Comparison of ENCODE assay signal across 1 cellular context in the genomic region with DNA sequence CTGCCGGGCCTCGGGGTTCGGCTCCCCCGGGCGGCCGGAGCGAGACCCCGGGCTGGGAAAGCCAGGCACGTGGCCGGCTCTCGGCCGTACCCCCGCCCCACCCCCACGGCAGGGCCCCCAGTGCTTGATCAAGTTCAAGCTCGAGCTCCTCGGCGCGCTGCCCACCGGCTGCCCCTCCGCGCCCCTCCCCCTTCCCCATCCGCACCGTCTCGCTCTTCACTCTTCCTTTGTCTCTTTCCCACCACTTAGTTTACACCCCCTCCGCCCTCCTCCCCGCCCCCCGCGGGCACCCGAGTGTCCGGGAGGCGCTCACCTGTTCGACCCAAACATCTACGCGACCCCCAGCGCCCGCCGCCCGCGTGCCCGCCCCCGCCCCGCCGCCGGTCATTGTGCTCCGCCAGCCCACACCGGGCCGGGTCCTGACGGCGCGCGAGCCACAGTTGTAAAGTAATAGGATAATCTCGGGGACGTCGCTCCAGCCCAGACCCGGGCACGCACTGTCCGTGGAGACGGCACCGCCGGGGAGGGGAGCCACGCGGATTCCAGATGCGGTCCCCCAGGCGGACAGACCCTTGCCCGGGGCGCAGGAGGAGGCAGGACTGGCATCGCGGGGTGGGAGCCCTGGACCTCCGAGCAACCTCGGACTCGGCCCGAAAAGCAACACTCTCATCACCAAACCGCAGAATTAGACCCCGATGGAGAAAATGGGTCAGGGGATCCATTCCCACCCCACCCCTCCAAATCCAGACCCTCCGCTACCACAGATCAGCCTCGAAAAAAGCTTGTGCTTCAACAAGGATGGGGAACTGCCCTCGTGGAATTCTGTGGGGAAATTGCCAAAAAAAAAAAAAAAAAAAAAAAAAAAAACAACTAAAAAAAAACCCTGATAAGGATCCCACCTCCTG.
A peak's percentile ranks its signal among the peaks of the same experiment; 100 is the strongest.
TF ChIP-seq lines count a peak whose summit lies in the region.

No MANE protein-coding gene starts in this region.

TF ChIP-seq in HepG2, 621 proteins besides CTCF, POLR2A, EP300 and RAD21 (continued from another document and continues in another):
- TF ChIP-seq, protein P1, sequence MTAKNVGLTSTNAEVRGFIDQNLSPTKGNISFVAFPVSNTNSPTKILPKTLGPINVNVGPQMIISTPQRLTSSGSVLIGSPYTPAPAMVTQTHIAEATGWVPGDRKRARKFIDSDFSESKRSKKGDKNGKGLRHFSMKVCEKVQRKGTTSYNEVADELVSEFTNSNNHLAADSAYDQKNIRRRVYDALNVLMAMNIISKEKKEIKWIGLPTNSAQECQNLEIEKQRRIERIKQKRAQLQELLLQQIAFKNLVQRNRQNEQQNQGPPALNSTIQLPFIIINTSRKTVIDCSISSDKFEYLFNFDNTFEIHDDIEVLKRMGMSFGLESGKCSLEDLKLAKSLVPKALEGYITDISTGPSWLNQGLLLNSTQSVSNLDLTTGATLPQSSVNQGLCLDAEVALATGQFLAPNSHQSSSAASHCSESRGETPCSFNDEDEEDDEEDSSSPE (CRISPR knock-in tag; IDR thresholded peaks at IDR 0.05): peak; percentile 16; the same call in 1 of the 2 replicates
- no peak for TF ChIP-seq ZFP62 (CRISPR knock-in tag; IDR thresholded peaks at IDR 0.05)
- TF ChIP-seq ATF7-NPFF (CRISPR knock-in tag; IDR thresholded peaks at IDR 0.05; ENCODE audit: low read depth): no peak
- TF ChIP-seq, protein P2, sequence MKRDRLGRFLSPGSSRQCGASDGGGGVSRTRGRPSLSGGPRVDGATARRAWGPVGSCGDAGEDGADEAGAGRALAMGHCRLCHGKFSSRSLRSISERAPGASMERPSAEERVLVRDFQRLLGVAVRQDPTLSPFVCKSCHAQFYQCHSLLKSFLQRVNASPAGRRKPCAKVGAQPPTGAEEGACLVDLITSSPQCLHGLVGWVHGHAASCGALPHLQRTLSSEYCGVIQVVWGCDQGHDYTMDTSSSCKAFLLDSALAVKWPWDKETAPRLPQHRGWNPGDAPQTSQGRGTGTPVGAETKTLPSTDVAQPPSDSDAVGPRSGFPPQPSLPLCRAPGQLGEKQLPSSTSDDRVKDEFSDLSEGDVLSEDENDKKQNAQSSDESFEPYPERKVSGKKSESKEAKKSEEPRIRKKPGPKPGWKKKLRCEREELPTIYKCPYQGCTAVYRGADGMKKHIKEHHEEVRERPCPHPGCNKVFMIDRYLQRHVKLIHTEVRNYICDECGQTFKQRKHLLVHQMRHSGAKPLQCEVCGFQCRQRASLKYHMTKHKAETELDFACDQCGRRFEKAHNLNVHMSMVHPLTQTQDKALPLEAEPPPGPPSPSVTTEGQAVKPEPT (CRISPR knock-in tag; IDR thresholded peaks at IDR 0.05; ENCODE audit: low read depth): no peak
- TF ChIP-seq PAF1 (CRISPR knock-in tag; IDR thresholded peaks at IDR 0.05): no peak
- TF ChIP-seq ZNF781 (CRISPR knock-in tag; IDR thresholded peaks at IDR 0.05; ENCODE audit: borderline replicate concordance, not compliant biosample characterization): no peak
- TF ChIP-seq ARNT (IDR thresholded peaks at IDR 0.05): no peak
- no peak for TF ChIP-seq AHR (CRISPR knock-in tag; IDR thresholded peaks at IDR 0.05)
- TF ChIP-seq, protein P3, sequence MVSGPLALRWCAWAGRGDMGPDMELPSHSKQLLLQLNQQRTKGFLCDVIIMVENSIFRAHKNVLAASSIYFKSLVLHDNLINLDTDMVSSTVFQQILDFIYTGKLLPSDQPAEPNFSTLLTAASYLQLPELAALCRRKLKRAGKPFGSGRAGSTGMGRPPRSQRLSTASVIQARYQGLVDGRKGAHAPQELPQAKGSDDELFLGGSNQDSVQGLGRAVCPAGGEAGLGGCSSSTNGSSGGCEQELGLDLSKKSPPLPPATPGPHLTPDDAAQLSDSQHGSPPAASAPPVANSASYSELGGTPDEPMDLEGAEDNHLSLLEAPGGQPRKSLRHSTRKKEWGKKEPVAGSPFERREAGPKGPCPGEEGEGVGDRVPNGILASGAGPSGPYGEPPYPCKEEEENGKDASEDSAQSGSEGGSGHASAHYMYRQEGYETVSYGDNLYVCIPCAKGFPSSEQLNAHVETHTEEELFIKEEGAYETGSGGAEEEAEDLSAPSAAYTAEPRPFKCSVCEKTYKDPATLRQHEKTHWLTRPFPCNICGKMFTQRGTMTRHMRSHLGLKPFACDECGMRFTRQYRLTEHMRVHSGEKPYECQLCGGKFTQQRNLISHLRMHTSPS (CRISPR knock-in tag; IDR thresholded peaks at IDR 0.05; ENCODE audit: low read depth): no peak
- no peak for TF ChIP-seq ZNF138 (CRISPR knock-in tag; IDR thresholded peaks at IDR 0.05; ENCODE audit: low read depth)
- TF ChIP-seq, protein P4, sequence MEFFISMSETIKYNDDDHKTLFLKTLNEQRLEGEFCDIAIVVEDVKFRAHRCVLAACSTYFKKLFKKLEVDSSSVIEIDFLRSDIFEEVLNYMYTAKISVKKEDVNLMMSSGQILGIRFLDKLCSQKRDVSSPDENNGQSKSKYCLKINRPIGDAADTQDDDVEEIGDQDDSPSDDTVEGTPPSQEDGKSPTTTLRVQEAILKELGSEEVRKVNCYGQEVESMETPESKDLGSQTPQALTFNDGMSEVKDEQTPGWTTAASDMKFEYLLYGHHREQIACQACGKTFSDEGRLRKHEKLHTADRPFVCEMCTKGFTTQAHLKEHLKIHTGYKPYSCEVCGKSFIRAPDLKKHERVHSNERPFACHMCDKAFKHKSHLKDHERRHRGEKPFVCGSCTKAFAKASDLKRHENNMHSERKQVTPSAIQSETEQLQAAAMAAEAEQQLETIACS (CRISPR knock-in tag; IDR thresholded peaks at IDR 0.05): 0 out of 2 replicates have a peak, but pooled peaks have one; percentile 13
- TF ChIP-seq NBN (conservative IDR thresholded peaks at IDR 0.05): no peak
- no peak; the same call in 1 of the 2 replicates for TF ChIP-seq MAZ (IDR thresholded peaks at IDR 0.05; ENCODE audit: borderline replicate concordance, low read depth, low read length)
- peak; percentile 66; the same call in 1 of the 2 replicates for TF ChIP-seq MAZ (CRISPR knock-in tag; IDR thresholded peaks at IDR 0.05; ENCODE audit: low read depth)
- TF ChIP-seq ZNF317 (CRISPR knock-in tag; IDR thresholded peaks at IDR 0.05): no peak
- no peak for TF ChIP-seq NFIC (IDR thresholded peaks at IDR 0.05; ENCODE audit: low read length)
- no peak for TF ChIP-seq ZNF672 (CRISPR knock-in tag; IDR thresholded peaks at IDR 0.05)
- TF ChIP-seq, protein P5, sequence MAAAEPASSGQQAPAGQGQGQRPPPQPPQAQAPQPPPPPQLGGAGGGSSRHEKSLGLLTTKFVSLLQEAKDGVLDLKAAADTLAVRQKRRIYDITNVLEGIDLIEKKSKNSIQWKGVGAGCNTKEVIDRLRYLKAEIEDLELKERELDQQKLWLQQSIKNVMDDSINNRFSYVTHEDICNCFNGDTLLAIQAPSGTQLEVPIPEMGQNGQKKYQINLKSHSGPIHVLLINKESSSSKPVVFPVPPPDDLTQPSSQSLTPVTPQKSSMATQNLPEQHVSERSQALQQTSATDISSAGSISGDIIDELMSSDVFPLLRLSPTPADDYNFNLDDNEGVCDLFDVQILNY (CRISPR knock-in tag; conservative IDR thresholded peaks at IDR 0.05): no peak
- TF ChIP-seq, protein P6, sequence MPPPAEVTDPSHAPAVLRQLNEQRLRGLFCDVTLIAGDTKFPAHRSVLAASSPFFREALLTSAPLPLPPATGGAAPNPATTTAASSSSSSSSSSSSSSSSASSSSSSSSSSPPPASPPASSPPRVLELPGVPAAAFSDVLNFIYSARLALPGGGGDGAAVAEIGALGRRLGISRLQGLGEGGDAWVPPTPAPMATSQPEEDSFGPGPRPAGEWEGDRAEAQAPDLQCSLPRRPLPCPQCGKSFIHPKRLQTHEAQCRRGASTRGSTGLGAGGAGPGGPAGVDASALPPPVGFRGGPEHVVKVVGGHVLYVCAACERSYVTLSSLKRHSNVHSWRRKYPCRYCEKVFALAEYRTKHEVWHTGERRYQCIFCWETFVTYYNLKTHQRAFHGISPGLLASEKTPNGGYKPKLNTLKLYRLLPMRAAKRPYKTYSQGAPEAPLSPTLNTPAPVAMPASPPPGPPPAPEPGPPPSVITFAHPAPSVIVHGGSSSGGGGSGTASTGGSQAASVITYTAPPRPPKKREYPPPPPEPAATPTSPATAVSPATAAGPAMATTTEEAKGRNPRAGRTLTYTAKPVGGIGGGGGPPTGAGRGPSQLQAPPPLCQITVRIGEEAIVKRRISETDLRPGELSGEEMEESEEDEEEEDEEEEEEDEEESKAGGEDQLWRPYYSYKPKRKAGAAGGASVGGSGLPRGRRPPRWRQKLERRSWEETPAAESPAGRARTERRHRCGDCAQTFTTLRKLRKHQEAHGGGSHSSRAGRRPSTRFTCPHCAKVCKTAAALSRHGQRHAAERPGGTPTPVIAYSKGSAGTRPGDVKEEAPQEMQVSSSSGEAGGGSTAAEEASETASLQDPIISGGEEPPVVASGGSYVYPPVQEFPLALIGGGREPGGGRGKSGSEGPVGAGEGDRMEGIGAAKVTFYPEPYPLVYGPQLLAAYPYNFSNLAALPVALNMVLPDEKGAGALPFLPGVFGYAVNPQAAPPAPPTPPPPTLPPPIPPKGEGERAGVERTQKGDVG (CRISPR knock-in tag; IDR thresholded peaks at IDR 0.05; ENCODE audit: borderline replicate concordance): no peak
- TF ChIP-seq ZNF256 (CRISPR knock-in tag; conservative IDR thresholded peaks at IDR 0.05): no peak
- no peak for TF ChIP-seq HOXA7 (CRISPR knock-in tag; IDR thresholded peaks at IDR 0.05)
- TF ChIP-seq, protein P7, sequence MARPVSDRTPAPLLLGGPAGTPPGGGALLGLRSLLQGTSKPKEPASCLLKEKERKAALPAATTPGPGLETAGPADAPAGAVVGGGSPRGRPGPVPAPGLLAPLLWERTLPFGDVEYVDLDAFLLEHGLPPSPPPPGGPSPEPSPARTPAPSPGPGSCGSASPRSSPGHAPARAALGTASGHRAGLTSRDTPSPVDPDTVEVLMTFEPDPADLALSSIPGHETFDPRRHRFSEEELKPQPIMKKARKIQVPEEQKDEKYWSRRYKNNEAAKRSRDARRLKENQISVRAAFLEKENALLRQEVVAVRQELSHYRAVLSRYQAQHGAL (CRISPR knock-in tag; IDR thresholded peaks at IDR 0.05; ENCODE audit: not compliant biosample characterization): no peak
- no peak for TF ChIP-seq ZNF335 (CRISPR knock-in tag; IDR thresholded peaks at IDR 0.05)
- no peak for TF ChIP-seq SIN3B (IDR thresholded peaks at IDR 0.05; ENCODE audit: low read length)
- no peak for TF ChIP-seq THYN1 (CRISPR knock-in tag; IDR thresholded peaks at IDR 0.05; ENCODE audit: borderline replicate concordance, low read depth)
- no peak; the same call in 1 of the 2 replicates for TF ChIP-seq ISX (CRISPR knock-in tag; conservative IDR thresholded peaks at IDR 0.05)
- TF ChIP-seq ZNF776 (CRISPR knock-in tag; IDR thresholded peaks at IDR 0.05): peak; percentile 31; the same call in 1 of the 2 replicates
- no peak for TF ChIP-seq CC2D1A (CRISPR knock-in tag; IDR thresholded peaks at IDR 0.05)
- TF ChIP-seq SMAD1 (CRISPR knock-in tag; IDR thresholded peaks at IDR 0.05; ENCODE audit: borderline replicate concordance, low read depth): no peak
- TF ChIP-seq SRSF4 (IDR thresholded peaks at IDR 0.05; ENCODE audit: low read depth, low read length, poor library complexity, severe bottlenecking): no peak
- no peak for TF ChIP-seq MAFG (CRISPR knock-in tag; IDR thresholded peaks at IDR 0.05)
- no peak; the same call in 1 of the 2 replicates for TF ChIP-seq KDM3A (CRISPR knock-in tag; IDR thresholded peaks at IDR 0.05; ENCODE audit: low read depth)
- no peak for TF ChIP-seq SP140L (CRISPR knock-in tag; IDR thresholded peaks at IDR 0.05; ENCODE audit: borderline replicate concordance)
- TF ChIP-seq, protein P8, sequence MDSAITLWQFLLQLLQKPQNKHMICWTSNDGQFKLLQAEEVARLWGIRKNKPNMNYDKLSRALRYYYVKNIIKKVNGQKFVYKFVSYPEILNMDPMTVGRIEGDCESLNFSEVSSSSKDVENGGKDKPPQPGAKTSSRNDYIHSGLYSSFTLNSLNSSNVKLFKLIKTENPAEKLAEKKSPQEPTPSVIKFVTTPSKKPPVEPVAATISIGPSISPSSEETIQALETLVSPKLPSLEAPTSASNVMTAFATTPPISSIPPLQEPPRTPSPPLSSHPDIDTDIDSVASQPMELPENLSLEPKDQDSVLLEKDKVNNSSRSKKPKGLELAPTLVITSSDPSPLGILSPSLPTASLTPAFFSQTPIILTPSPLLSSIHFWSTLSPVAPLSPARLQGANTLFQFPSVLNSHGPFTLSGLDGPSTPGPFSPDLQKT (CRISPR knock-in tag; IDR thresholded peaks at IDR 0.05; ENCODE audit: borderline replicate concordance): no peak
- TF ChIP-seq, protein P9, sequence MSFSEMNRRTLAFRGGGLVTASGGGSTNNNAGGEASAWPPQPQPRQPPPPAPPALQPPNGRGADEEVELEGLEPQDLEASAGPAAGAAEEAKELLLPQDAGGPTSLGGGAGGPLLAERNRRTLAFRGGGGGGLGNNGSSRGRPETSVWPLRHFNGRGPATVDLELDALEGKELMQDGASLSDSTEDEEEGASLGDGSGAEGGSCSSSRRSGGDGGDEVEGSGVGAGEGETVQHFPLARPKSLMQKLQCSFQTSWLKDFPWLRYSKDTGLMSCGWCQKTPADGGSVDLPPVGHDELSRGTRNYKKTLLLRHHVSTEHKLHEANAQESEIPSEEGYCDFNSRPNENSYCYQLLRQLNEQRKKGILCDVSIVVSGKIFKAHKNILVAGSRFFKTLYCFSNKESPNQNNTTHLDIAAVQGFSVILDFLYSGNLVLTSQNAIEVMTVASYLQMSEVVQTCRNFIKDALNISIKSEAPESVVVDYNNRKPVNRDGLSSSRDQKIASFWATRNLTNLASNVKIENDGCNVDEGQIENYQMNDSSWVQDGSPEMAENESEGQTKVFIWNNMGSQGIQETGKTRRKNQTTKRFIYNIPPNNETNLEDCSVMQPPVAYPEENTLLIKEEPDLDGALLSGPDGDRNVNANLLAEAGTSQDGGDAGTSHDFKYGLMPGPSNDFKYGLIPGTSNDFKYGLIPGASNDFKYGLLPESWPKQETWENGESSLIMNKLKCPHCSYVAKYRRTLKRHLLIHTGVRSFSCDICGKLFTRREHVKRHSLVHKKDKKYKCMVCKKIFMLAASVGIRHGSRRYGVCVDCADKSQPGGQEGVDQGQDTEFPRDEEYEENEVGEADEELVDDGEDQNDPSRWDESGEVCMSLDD (CRISPR knock-in tag; IDR thresholded peaks at IDR 0.05; ENCODE audit: borderline replicate concordance): no peak
- no peak for TF ChIP-seq ZNF709 (CRISPR knock-in tag; IDR thresholded peaks at IDR 0.05)
- no peak; the same call in 1 of the 2 replicates for TF ChIP-seq SALL1 (CRISPR knock-in tag; IDR thresholded peaks at IDR 0.05)
